Comparison of ENCODE assay signal across 12 cellular contexts in genomic region chr4:85477538-85477937, GRCh38. TPM values are rescaled to one million over a fixed set of nuclear protein-coding genes. Genes with fewer than 3 reads are reported as not detected.
DNase-seq lines count a peak whose midpoint lies in the region; ATAC-seq and TF ChIP-seq lines count a peak whose summit lies in the region.
"Had no signal": no experiment of that assay in that cellular context is flagged by ENCODE, and none has a peak within 500 bp of the region (broad histone marks: within the 10 kb centered on the region; RNA-seq: fewer than 3 reads in every experiment).

No MANE protein-coding gene starts in this region.

- no peaks in the 10 kb centered on the region for H3K36me3 ChIP-seq in mammary epithelial cell (ENCODE audit: insufficient read depth, low read length)

- WGBS in mammary epithelial cell (ENCODE audit: low coverage, missing lambda C conversion rate), result 93% methylated on average over 9 of the region's 9 CpGs

- peak; percentile 25 for ATAC-seq in HG03520 (IDR thresholded peaks at IDR 0.05; ENCODE audit: unreplicated experiment)
- peak; percentile 68 for ATAC-seq in stimulated activated memory B cell treated with anti-CD40 and anti-IgM and Interleukin-4, amounts not matched to agents 10 μg/mL and 1 μg/mL and 100 μg/mL, for 72 hours
- ATAC-seq: activated CD8-positive, alpha-beta T cell treated with anti-CD3 and anti-CD28 coated beads for 36 hours had no signal

- no peaks in the 10 kb centered on the region for H3K79me2 ChIP-seq in mammary epithelial cell (ENCODE audit: insufficient read depth, low read length)

- no peaks in the 10 kb centered on the region for H3K9me3 ChIP-seq in mammary epithelial cell (replicated peaks; ENCODE audit: insufficient read depth, low read length)

- H3K4me3 ChIP-seq in mammary epithelial cell (replicated peaks in 1 of 3; ENCODE audit: insufficient read depth in 1 of 3, low read depth in 2 of 3, low read length in 3 of 3) (no peak overlapping the region), fibroblast of mammary gland (ENCODE audit: control insufficient read depth, low read depth, low read length) (peak overlapping the region; percentile 89)

- H3K9me3 Mint-ChIP-seq in MCF 10A (ENCODE audit: unreplicated experiment), result no peaks in the 10 kb centered on the region
- no peaks in the 10 kb centered on the region for H3K9me3 Mint-ChIP-seq in stimulated activated memory B cell treated with anti-CD40 and anti-IgM and Interleukin-4, amounts not matched to agents 10 μg/mL and 1 μg/mL and 100 μg/mL, for 72 hours
- H3K9me3 Mint-ChIP-seq: activated CD8-positive, alpha-beta T cell treated with anti-CD3 and anti-CD28 coated beads for 36 hours had no signal

- H3K27ac Mint-ChIP-seq in MCF 10A (ENCODE audit: low read depth, unreplicated experiment), result no peak overlapping the region
- peak overlapping the region; percentile 99 for H3K27ac Mint-ChIP-seq in stimulated activated memory B cell treated with anti-CD40 and anti-IgM and Interleukin-4, amounts not matched to agents 10 μg/mL and 1 μg/mL and 100 μg/mL, for 72 hours
- H3K27ac Mint-ChIP-seq: activated CD8-positive, alpha-beta T cell treated with anti-CD3 and anti-CD28 coated beads for 36 hours had no signal

- CTCF ChIA-PET in MCF 10A (lab: Yijun Ruan, JAX), result interaction anchor here (0.8 kb wide), 1 partner anchor 66 kb away, joined by 3 read pairs; no protein-coding TSS in a partner anchor
- CTCF ChIA-PET in mammary epithelial cell (lab: Charles Lee; ENCODE audit: low non-redundant PET), result no interaction called here

- dilution Hi-C loops in mammary epithelial cell (cut with HindIII; ENCODE audit: low sequenced_read_pairs), result no loop called here

- no peak overlapping the region for H2AFZ ChIP-seq in mammary epithelial cell (ENCODE audit: low read depth, low read length)

- H3K9ac ChIP-seq in mammary epithelial cell (ENCODE audit: insufficient read depth, low read length), result no peak overlapping the region

- POLR2A ChIA-PET in MCF 10A (lab: Yijun Ruan, JAX), result interaction anchor here (0.9 to 1.7 kb wide), 2 partner anchors 11 to 19 kb away, joined by 3 to 5 read pairs; no protein-coding TSS in a partner anchor

- H3K4me2 ChIP-seq in mammary epithelial cell (ENCODE audit: insufficient read depth, low read depth, low read length), result no peak overlapping the region

- no peaks in the 10 kb centered on the region for H3K36me3 Mint-ChIP-seq in MCF 10A (ENCODE audit: insufficient read depth, unreplicated experiment)
- no peaks in the 10 kb centered on the region for H3K36me3 Mint-ChIP-seq in stimulated activated memory B cell treated with anti-CD40 and anti-IgM and Interleukin-4, amounts not matched to agents 10 μg/mL and 1 μg/mL and 100 μg/mL, for 72 hours

- H3K27ac ChIP-seq in mammary epithelial cell (ENCODE audit: insufficient read depth, low read depth, low read length), result no peak overlapping the region

- TF ChIP-seq CTCF in MCF 10A (IDR thresholded peaks at IDR 0.05; ENCODE audit: unreplicated experiment), result no peak
- TF ChIP-seq CTCF in mammary epithelial cell (conservative IDR thresholded peaks at IDR 0.05 in 1 of 2, IDR thresholded peaks at IDR 0.05 in 1 of 2; ENCODE audit: extremely low read depth in 1 of 2, insufficient read depth in 1 of 2, low read depth in 1 of 2, low read length in 2 of 2), result no peak
- no peak for TF ChIP-seq CTCF in fibroblast of mammary gland (conservative IDR thresholded peaks at IDR 0.05; ENCODE audit: control insufficient read depth, insufficient read depth, low read depth, low read length)

- DNase-seq in MCF 10A (ENCODE audit: unreplicated experiment) (no peak), mammary epithelial cell (no peak), fibroblast of mammary gland (ENCODE audit: low read depth) (peak; percentile 47), AG20443 (ENCODE audit: low spot score) (no peak), Kasumi-1 (lab: John Stamatoyannopoulos, UW) (no peak), LoVo (ENCODE audit: low spot score) (no peak)
- DNase-seq: 8988T; activated CD8-positive, alpha-beta T cell treated with anti-CD3 and anti-CD28 coated beads for 36 hours; KG1; NCI-H510A had no signal

- peak overlapping the region; percentile 41 for H3K4me3 Mint-ChIP-seq in MCF 10A (ENCODE audit: unreplicated experiment)
- peak overlapping the region; percentile 89 for H3K4me3 Mint-ChIP-seq in stimulated activated memory B cell treated with anti-CD40 and anti-IgM and Interleukin-4, amounts not matched to agents 10 μg/mL and 1 μg/mL and 100 μg/mL, for 72 hours
- H3K4me3 Mint-ChIP-seq: activated CD8-positive, alpha-beta T cell treated with anti-CD3 and anti-CD28 coated beads for 36 hours had no signal

- no peaks in the 10 kb centered on the region for H3K4me1 ChIP-seq in mammary epithelial cell (ENCODE audit: insufficient read depth, low read length)

- H3K27me3 ChIP-seq in mammary epithelial cell (ENCODE audit: insufficient read depth, low read length), result no peaks in the 10 kb centered on the region

- H3K27me3 Mint-ChIP-seq in MCF 10A (ENCODE audit: insufficient read depth, unreplicated experiment), result no peaks in the 10 kb centered on the region
- H3K27me3 Mint-ChIP-seq in stimulated activated memory B cell treated with anti-CD40 and anti-IgM and Interleukin-4, amounts not matched to agents 10 μg/mL and 1 μg/mL and 100 μg/mL, for 72 hours, result no peaks in the 10 kb centered on the region

- H3K4me1 Mint-ChIP-seq in MCF 10A (ENCODE audit: insufficient read depth, unreplicated experiment), result peaks cover 18% of the 10 kb centered on the region
- H3K4me1 Mint-ChIP-seq in stimulated activated memory B cell treated with anti-CD40 and anti-IgM and Interleukin-4, amounts not matched to agents 10 μg/mL and 1 μg/mL and 100 μg/mL, for 72 hours, result peaks cover 74% of the 10 kb centered on the region

- BruUV-seq in MCF 10A (replicated peaks; lab: Mats Ljungman, UMichigan) (no TSS peak), mammary epithelial cell (replicated peaks; lab: Mats Ljungman, UMichigan) (no TSS peak)

- intact Hi-C loops in MCF 10A (cut with micrococcal nuclease), result no loop called here
- intact Hi-C loops in mammary epithelial cell (cut with micrococcal nuclease), result no loop called here

- in situ Hi-C loops in mammary epithelial cell (cut with MboI; ENCODE audit: low sequenced_read_pairs in 2 of 2), result no loop called here

- H4K20me1 ChIP-seq in mammary epithelial cell (ENCODE audit: insufficient read depth, low read length), result no peaks in the 10 kb centered on the region

RNA-seq across cellular contexts. Expression of gene ARHGAP24, which starts 2.6 kb away (rescaled TPM):
- total RNA-seq in MCF 10A (2022) (2.6 and 3.2 TPM in 2 replicates), mammary epithelial cell (1 to 10 TPM; 1.0 to 7.3 TPM)
- 2.0 TPM for polyA plus RNA-seq in mammary epithelial cell
- polyA minus RNA-seq in mammary epithelial cell, result 4.2 TPM
